ENCODE assay signal across 19 cellular contexts in the genomic region with DNA sequence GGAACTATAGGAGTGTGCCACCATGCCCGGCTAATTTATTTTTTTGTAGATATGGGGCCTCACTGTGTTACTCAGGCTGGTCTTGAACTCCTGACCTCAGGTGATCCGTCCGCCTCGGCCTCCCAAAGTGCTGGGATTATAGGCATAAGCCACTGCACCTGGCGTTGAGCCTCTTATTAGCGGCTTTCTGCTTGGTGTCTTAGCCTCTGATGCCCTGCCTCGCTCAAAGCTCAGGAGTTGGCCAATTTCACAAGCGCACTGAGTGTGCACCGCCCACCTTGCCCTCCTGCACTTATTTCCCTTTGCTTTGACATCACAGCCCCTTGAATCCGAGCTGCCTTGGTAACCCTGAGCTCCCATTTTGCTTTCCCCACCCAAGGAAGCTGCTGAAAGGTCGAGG. TPM values are rescaled to one million over a fixed set of nuclear protein-coding genes. Genes with fewer than 3 reads are reported as not detected.
DNase-seq lines count a peak whose midpoint lies in the region; ATAC-seq, FAIRE-seq and TF ChIP-seq lines count a peak whose summit lies in the region.
"Had no signal": no experiment of that assay in that cellular context is flagged by ENCODE, and none has a peak within 500 bp of the region (broad histone marks: within the 10 kb centered on the region; RNA-seq: fewer than 3 reads in every experiment).

No MANE protein-coding gene starts in this region.

- no peak overlapping the region for H3K4me3 Mint-ChIP-seq in stimulated activated naive B cell treated with anti-CD40 and anti-IgM and Interleukin-4, amounts not matched to agents 10 μg/mL and 1 μg/mL and 100 μg/mL, for 72 hours
- H3K4me3 Mint-ChIP-seq: CD4-positive, CD25-positive, alpha-beta regulatory T cell had no signal

- no peak for TF ChIP-seq CTCF in left ventricle myocardium inferior (IDR thresholded peaks at IDR 0.05; ENCODE audit: borderline replicate concordance)
- TF ChIP-seq CTCF in K562 (IDR thresholded peaks at IDR 0.05 in 2 of 3, conservative IDR thresholded peaks at IDR 0.05 in 1 of 3; ENCODE audit: insufficient read depth in 2 of 3, low read depth in 1 of 3, low read length in 3 of 3) = no peak

- CTCF ChIA-PET in K562 (lab: Yijun Ruan, JAX; ENCODE audit: low intra/inter-chr PET ratio) = no interaction called here

- no peak for TF ChIP-seq POLR2A in K562 (conservative IDR thresholded peaks at IDR 0.05)

- H3K4me3 ChIP-seq in left ventricle myocardium inferior = no peak overlapping the region
- H3K4me3 ChIP-seq in K562 = no peak overlapping the region

- no TSS peak for BruUV-seq in K562 (replicated peaks; lab: Mats Ljungman, UMichigan)

- H3K4me2 ChIP-seq in K562 (ENCODE audit: insufficient read depth, low read length) = no peak overlapping the region
- H3K4me2 ChIP-seq: KMS-11 had no signal

- H3K9me3 ChIP-seq in left ventricle myocardium inferior (replicated peaks) = no peaks in the 10 kb centered on the region
- H3K9me3 ChIP-seq in K562 (replicated peaks; ENCODE audit: control insufficient read depth, insufficient read depth, low read depth, low read length) = no peaks in the 10 kb centered on the region
- H3K9me3 ChIP-seq: BE2C had no signal

- H3K9me1 ChIP-seq in K562 (ENCODE audit: control insufficient read depth, insufficient read depth, low read length) = peaks cover 5% of the 10 kb centered on the region

- H3K27me3 ChIP-seq in left ventricle myocardium inferior (ENCODE audit: low read depth) (no peaks in the 10 kb centered on the region), K562 (ENCODE audit: control insufficient read depth in 2 of 2, insufficient read depth in 2 of 2, low read length in 2 of 2) (no peaks in the 10 kb centered on the region)
- H3K27me3 ChIP-seq: BE2C had no signal

- peaks cover 7% of the 10 kb centered on the region for H3K4me1 ChIP-seq in left ventricle myocardium inferior
- peaks cover 0 to 48% of the 10 kb centered on the region in 2 experiments; a peak in 2 of 5 replicates for H3K4me1 ChIP-seq in K562 (replicated peaks in 1 of 2; ENCODE audit: control insufficient read depth in 2 of 2, insufficient read depth in 2 of 2, low read length in 2 of 2)
- H3K4me1 ChIP-seq: BE2C had no signal

- ATAC-seq in Right ventricle myocardium inferior (no peak), K562 (no peak), HG03097 (IDR thresholded peaks at IDR 0.05; ENCODE audit: low FRiP score, unreplicated experiment) (no peak), left lobe of liver (no peak)
- ATAC-seq in stimulated activated naive B cell treated with anti-CD40 and anti-IgM and Interleukin-4, amounts not matched to agents 10 μg/mL and 1 μg/mL and 100 μg/mL, for 72 hours (replicated peaks) = no peak

- no peaks in the 10 kb centered on the region for H3K9me3 Mint-ChIP-seq in stimulated activated naive B cell treated with anti-CD40 and anti-IgM and Interleukin-4, amounts not matched to agents 10 μg/mL and 1 μg/mL and 100 μg/mL, for 72 hours
- H3K9me3 Mint-ChIP-seq: CD4-positive, CD25-positive, alpha-beta regulatory T cell had no signal

- TF ChIP-seq EP300 in K562 (IDR thresholded peaks at IDR 0.05; ENCODE audit: low read length) = no peak

- H3K79me2 ChIP-seq in K562 (ENCODE audit: control insufficient read depth, insufficient read depth, low read length) = no peaks in the 10 kb centered on the region

- no peak for TF ChIP-seq RAD21 in K562 (CRISPR knock-in tag; conservative IDR thresholded peaks at IDR 0.05 in 1 of 2, IDR thresholded peaks at IDR 0.05 in 1 of 2)

- FAIRE-seq in K562 (lab: Jason Lieb, UNC) = no peak
- FAIRE-seq: A204.1, H1 had no signal

- H3K27ac ChIP-seq in left ventricle myocardium inferior (replicated peaks) = no peak overlapping the region
- H3K27ac ChIP-seq in K562 (ENCODE audit: extremely low read depth, low read depth, low read length) = no peak overlapping the region
- H3K27ac ChIP-seq: KMS-11 had no signal

- WGBS in K562 (ENCODE audit: insufficient coverage, low coverage, missing lambda C conversion rate) = 96% methylated on average over 10 of the region's 11 CpGs

- no peaks in the 10 kb centered on the region for H4K20me1 ChIP-seq in K562 (replicated peaks; ENCODE audit: control insufficient read depth, insufficient read depth, low read length)

- H3K36me3 ChIP-seq in left ventricle myocardium inferior (peaks cover 89% of the 10 kb centered on the region), K562 (ENCODE audit: control insufficient read depth, insufficient read depth, low read length) (peaks cover 77% of the 10 kb centered on the region; the same call in 1 of the 3 replicates)

- intact Hi-C loops in Right ventricle myocardium inferior (cut with DNase I) = no loop called here
- intact Hi-C loops in left ventricle myocardium inferior (cut with micrococcal nuclease) = no loop called here
- intact Hi-C loops in K562 (cut with micrococcal nuclease) = no loop called here

- DNase-seq in Right ventricle myocardium inferior (ENCODE audit: missing footprints) (peak; percentile 14), left ventricle myocardium inferior (no peak), NCI-H2227 treated with DMSO at 0.1 percent for 48 hours (lab: John Stamatoyannopoulos, UW) (peak; percentile 0), K562 (ENCODE audit: extremely low read depth in 1 of 4, low spot score in 3 of 4) (no peak), DMS114 treated with DMSO at 0.1 percent for 48 hours (lab: John Stamatoyannopoulos, UW; ENCODE audit: unreplicated experiment) (no peak), left lobe of liver (ENCODE audit: low spot score) (no peak)
- no peak for DNase-seq in stimulated activated naive B cell treated with anti-CD40 and anti-IgM and Interleukin-4, amounts not matched to agents 10 μg/mL and 1 μg/mL and 100 μg/mL, for 72 hours
- DNase-seq: BE2C; CD4-positive, CD25-positive, alpha-beta regulatory T cell; COR-L47; DMS153; GDM1; NCI-H187; NCI-H2171 treated with DMSO at 0.1 percent for 48 hours; NCI-H774 had no signal

- peak overlapping the region; percentile 56 for H3K27ac Mint-ChIP-seq in stimulated activated naive B cell treated with anti-CD40 and anti-IgM and Interleukin-4, amounts not matched to agents 10 μg/mL and 1 μg/mL and 100 μg/mL, for 72 hours

- in situ Hi-C loops in K562 (cut with MboI) = no loop called here

- H3K9ac ChIP-seq in K562 (ENCODE audit: insufficient read depth in 1 of 2, low read depth in 2 of 2, low read length in 2 of 2) = no peak overlapping the region
- H3K9ac ChIP-seq: KMS-11 had no signal

- POLR2A ChIA-PET in K562 (lab: Yijun Ruan, JAX) = interaction anchor here (0.6 to 2.4 kb wide), 4 partner anchors 9 to 46 kb away, joined by 3 to 7 read pairs (median 5); no protein-coding TSS in a partner anchor

- peaks cover 37 to 59% of the 10 kb centered on the region in 2 donors for H3K36me3 Mint-ChIP-seq in stimulated activated naive B cell treated with anti-CD40 and anti-IgM and Interleukin-4, amounts not matched to agents 10 μg/mL and 1 μg/mL and 100 μg/mL, for 72 hours

- H2AFZ ChIP-seq in K562 (ENCODE audit: low read depth, low read length) = no peak overlapping the region

- no peaks in the 10 kb centered on the region for H3K27me3 Mint-ChIP-seq in stimulated activated naive B cell treated with anti-CD40 and anti-IgM and Interleukin-4, amounts not matched to agents 10 μg/mL and 1 μg/mL and 100 μg/mL, for 72 hours
- H3K27me3 Mint-ChIP-seq: CD4-positive, CD25-positive, alpha-beta regulatory T cell had no signal

- peaks cover 0 to 2% of the 10 kb centered on the region in 2 donors for H3K4me1 Mint-ChIP-seq in stimulated activated naive B cell treated with anti-CD40 and anti-IgM and Interleukin-4, amounts not matched to agents 10 μg/mL and 1 μg/mL and 100 μg/mL, for 72 hours
- H3K4me1 Mint-ChIP-seq: CD4-positive, CD25-positive, alpha-beta regulatory T cell had no signal

RNA-seq across cellular contexts. Expression of a gene that starts 10.1 kb away (rescaled TPM):
- total RNA-seq in Right ventricle myocardium inferior (15.2 TPM), left ventricle myocardium inferior (13.1 TPM), K562 (2014; rRNA removed) (65.2 and 80.4 TPM in 2 replicates), K562 (2014; rRNA removed; fragmentation: Illumina TruSeq; extraction: Trizol) (10.3 and 12.1 TPM in 2 replicates), K562 (2015; rRNA removed; fragmentation: Illumina TruSeq; extraction: Trizol) (31.6 and 32.5 TPM in 2 replicates), K562 (2021) (51.6 and 56.3 TPM in 2 replicates), left lobe of liver (27.9 TPM)
- 41.8 and 150 TPM in 2 replicates for total RNA-seq in K562 (2011; cell fraction: chromatin; rRNA removed; ENCODE audit: low replicate concordance)
- total RNA-seq in K562 (2011; cell fraction: nucleolus; rRNA removed) = 200 and 225 TPM in 2 replicates
- 96.4 and 107 TPM in 2 replicates for total RNA-seq in K562 (2011; cell fraction: nucleoplasm; rRNA removed)
- polyA plus RNA-seq in K562 (2011; rRNA removed) (40.5 and 69.1 TPM in 2 replicates), K562 (2014; fragmentation: Illumina TruSeq; extraction: Trizol) (20.4 and 44.1 TPM in 2 replicates), K562 (2014; fragmentation: Nextera tagmentation; extraction: Ambion mirVana) (1 to 10 TPM; 1.3 to 2.2 TPM), K562 (2014; rRNA removed) (64.3 and 74.2 TPM in 2 replicates)
- 114 and 210 TPM in 2 replicates for polyA plus RNA-seq in K562 (2011; cell fraction: cytosol; rRNA removed)
- 175 and 177 TPM in 2 replicates for polyA plus RNA-seq in K562 (2011; cell fraction: nucleus; rRNA removed)
- 41.2 and 77.2 TPM in 2 replicates for polyA plus RNA-seq in K562 (2012)
- 15.6 and 19.6 TPM in 2 replicates for polyA minus RNA-seq in K562 (2011; rRNA and poly(A)+ RNA removed)
- 56.2 and 63.8 TPM in 2 replicates for polyA minus RNA-seq in K562 (2011; cell fraction: cytosol; rRNA and poly(A)+ RNA removed)
- polyA minus RNA-seq in K562 (2011; cell fraction: nucleus; rRNA and poly(A)+ RNA removed) = 26.0 and 30.7 TPM in 2 replicates

RNA-seq across cellular contexts. Expression of a gene that starts 10.3 kb away (rescaled TPM):
- total RNA-seq in Right ventricle myocardium inferior (15.3 TPM), left ventricle myocardium inferior (12.4 TPM), K562 (2014; rRNA removed) (29.4 and 32.7 TPM in 2 replicates), K562 (2014; rRNA removed; fragmentation: Illumina TruSeq; extraction: Trizol) (18.5 and 19.9 TPM in 2 replicates), K562 (2015; rRNA removed; fragmentation: Illumina TruSeq; extraction: Trizol) (20.2 and 20.7 TPM in 2 replicates), K562 (2021) (23.8 and 24.7 TPM in 2 replicates), left lobe of liver (17.2 TPM)
- total RNA-seq in K562 (2011; cell fraction: chromatin; rRNA removed; ENCODE audit: low replicate concordance) = 9.9 and 25.8 TPM in 2 replicates
- 30.1 and 31.0 TPM in 2 replicates for total RNA-seq in K562 (2011; cell fraction: nucleolus; rRNA removed)
- total RNA-seq in K562 (2011; cell fraction: nucleoplasm; rRNA removed) = 14.4 and 15.4 TPM in 2 replicates
- polyA plus RNA-seq in K562 (2011; rRNA removed) (11.0 and 13.2 TPM in 2 replicates), K562 (2014; fragmentation: Illumina TruSeq; extraction: Trizol) (13.8 and 13.9 TPM in 2 replicates), K562 (2014; fragmentation: Nextera tagmentation; extraction: Ambion mirVana) (1 to 10 TPM; 2.4 to 3.2 TPM), K562 (2014; rRNA removed) (16.3 and 17.5 TPM in 2 replicates)
- 10.3 and 20.8 TPM in 2 replicates for polyA plus RNA-seq in K562 (2011; cell fraction: cytosol; rRNA removed)
- 7.8 and 11.2 TPM in 2 replicates for polyA plus RNA-seq in K562 (2011; cell fraction: nucleus; rRNA removed)
- 17.4 and 20.2 TPM in 2 replicates for polyA plus RNA-seq in K562 (2012)
- 2.6 and 2.9 TPM in 2 replicates for polyA minus RNA-seq in K562 (2011; rRNA and poly(A)+ RNA removed)
- 4.8 and 6.6 TPM in 2 replicates for polyA minus RNA-seq in K562 (2011; cell fraction: cytosol; rRNA and poly(A)+ RNA removed)
- polyA minus RNA-seq in K562 (2011; cell fraction: nucleus; rRNA and poly(A)+ RNA removed) = 5.7 and 7.8 TPM in 2 replicates

RNA-seq across cellular contexts. Expression of a gene that starts 42.5 kb away (rescaled TPM):
- total RNA-seq in Right ventricle myocardium inferior (33.8 TPM), left ventricle myocardium inferior (38.8 TPM), K562 (2014; rRNA removed) (125 and 134 TPM in 2 replicates), K562 (2014; rRNA removed; fragmentation: Illumina TruSeq; extraction: Trizol) (45.7 and 48.4 TPM in 2 replicates), K562 (2015; rRNA removed; fragmentation: Illumina TruSeq; extraction: Trizol) (52.1 and 54.1 TPM in 2 replicates), K562 (2021) (194 and 207 TPM in 2 replicates), left lobe of liver (29.6 TPM)
- 239 and 474 TPM in 2 replicates for total RNA-seq in K562 (2011; cell fraction: chromatin; rRNA removed; ENCODE audit: low replicate concordance)
- 201 and 202 TPM in 2 replicates for total RNA-seq in K562 (2011; cell fraction: nucleolus; rRNA removed)
- total RNA-seq in K562 (2011; cell fraction: nucleoplasm; rRNA removed) = 194 and 219 TPM in 2 replicates
- polyA plus RNA-seq in K562 (2011; rRNA removed) (40.7 and 69.1 TPM in 2 replicates), K562 (2014; fragmentation: Illumina TruSeq; extraction: Trizol) (98.6 and 118 TPM in 2 replicates), K562 (2014; fragmentation: Nextera tagmentation; extraction: Ambion mirVana) (10 to 100 TPM; 19.3 to 24.8 TPM), K562 (2014; rRNA removed) (68.9 and 84.5 TPM in 2 replicates)
- polyA plus RNA-seq in K562 (2011; cell fraction: cytosol; rRNA removed) = 50.9 and 53.3 TPM in 2 replicates
- polyA plus RNA-seq in K562 (2011; cell fraction: nucleus; rRNA removed) = 84.2 and 133 TPM in 2 replicates
- 118 and 172 TPM in 2 replicates for polyA plus RNA-seq in K562 (2012)
- polyA minus RNA-seq in K562 (2011; rRNA and poly(A)+ RNA removed) = 91.0 and 105 TPM in 2 replicates
- 157 and 194 TPM in 2 replicates for polyA minus RNA-seq in K562 (2011; cell fraction: cytosol; rRNA and poly(A)+ RNA removed)
- 68.0 and 102 TPM in 2 replicates for polyA minus RNA-seq in K562 (2011; cell fraction: nucleus; rRNA and poly(A)+ RNA removed)

RNA-seq across cellular contexts. Expression of a gene that starts 47.0 kb away (rescaled TPM):
- total RNA-seq in Right ventricle myocardium inferior (39.5 TPM), left ventricle myocardium inferior (27.2 TPM), K562 (2014; rRNA removed) (31.9 and 41.8 TPM in 2 replicates), K562 (2014; rRNA removed; fragmentation: Illumina TruSeq; extraction: Trizol) (14.1 and 18.6 TPM in 2 replicates), K562 (2015; rRNA removed; fragmentation: Illumina TruSeq; extraction: Trizol) (25.2 and 27.1 TPM in 2 replicates), K562 (2021) (86.0 and 86.3 TPM in 2 replicates), left lobe of liver (16.5 TPM)
- total RNA-seq in K562 (2011; cell fraction: chromatin; rRNA removed; ENCODE audit: low replicate concordance) = 50.4 and 92.7 TPM in 2 replicates
- total RNA-seq in K562 (2011; cell fraction: nucleolus; rRNA removed) = 57.5 and 60.4 TPM in 2 replicates
- 52.4 and 52.6 TPM in 2 replicates for total RNA-seq in K562 (2011; cell fraction: nucleoplasm; rRNA removed)
- polyA plus RNA-seq in K562 (2011; rRNA removed) (29.7 and 54.8 TPM in 2 replicates), K562 (2014; fragmentation: Illumina TruSeq; extraction: Trizol) (59.8 and 73.9 TPM in 2 replicates), K562 (2014; fragmentation: Nextera tagmentation; extraction: Ambion mirVana) (under 1 TPM; 0.36 to 0.65 TPM), K562 (2014; rRNA removed) (49.1 and 56.5 TPM in 2 replicates)
- polyA plus RNA-seq in K562 (2011; cell fraction: cytosol; rRNA removed) = 39.1 and 73.7 TPM in 2 replicates
- 61.7 and 77.2 TPM in 2 replicates for polyA plus RNA-seq in K562 (2011; cell fraction: nucleus; rRNA removed)
- 54.2 and 71.7 TPM in 2 replicates for polyA plus RNA-seq in K562 (2012)
- polyA minus RNA-seq in K562 (2011; rRNA and poly(A)+ RNA removed) = 20.6 and 23.7 TPM in 2 replicates
- polyA minus RNA-seq in K562 (2011; cell fraction: cytosol; rRNA and poly(A)+ RNA removed) = 32.6 and 45.6 TPM in 2 replicates
- polyA minus RNA-seq in K562 (2011; cell fraction: nucleus; rRNA and poly(A)+ RNA removed) = 13.1 and 18.4 TPM in 2 replicates

Comparison
In these comparisons a context has a peak if more than half of its experiments do, and no peak if none do; other contexts are left out.
1. DNase-seq: peak in Right ventricle myocardium inferior (single experiment) and NCI-H2227 treated with DMSO at 0.1 percent for 48 hours (single experiment); none in left ventricle myocardium inferior (single experiment), K562 (0 of 4), stimulated activated naive B cell treated with anti-CD40 and anti-IgM and Interleukin-4, amounts not matched to agents 10 μg/mL and 1 μg/mL and 100 μg/mL, for 72 hours (single experiment), DMS114 treated with DMSO at 0.1 percent for 48 hours (single experiment) and left lobe of liver (single experiment).